ENCODE assay signal across 25 cellular contexts in genomic region chr2:234827096-234827860, GRCh38.
DNase-seq lines count a peak whose midpoint lies in the region; ATAC-seq, FAIRE-seq and TF ChIP-seq lines count a peak whose summit lies in the region.
"Had no signal": no experiment of that assay in that cellular context is flagged by ENCODE, and none has a peak within 500 bp of the region (broad histone marks: within the 10 kb centered on the region; RNA-seq: fewer than 3 reads in every experiment).

No MANE protein-coding gene starts in this region.

- H3K4ac ChIP-seq in H1 (replicated peaks; ENCODE audit: insufficient read length, low read depth, low read length) (no peak overlapping the region), mesenchymal stem cell (ENCODE audit: low read depth in 1 of 2, low read length in 2 of 2) (no peak overlapping the region)

- H4K91ac ChIP-seq in H1 (replicated peaks; ENCODE audit: insufficient read length, low read length), result no peak overlapping the region
- H4K91ac ChIP-seq in mesenchymal stem cell (ENCODE audit: low read length), result no peak overlapping the region

- no peaks in the 10 kb centered on the region for H3K79me2 ChIP-seq in H1 (ENCODE audit: control insufficient read depth in 1 of 2, insufficient read depth in 2 of 2, low read length in 2 of 2)

- no peak overlapping the region for H2AK5ac ChIP-seq in H1 (ENCODE audit: low read depth, low read length)
- peak overlapping the region; percentile 1 for H2AK5ac ChIP-seq in mesenchymal stem cell (ENCODE audit: low read length, severe bottlenecking)

- TF ChIP-seq POLR2A in H1 (IDR thresholded peaks at IDR 0.05; ENCODE audit: control extremely low read depth in 1 of 2, low read depth in 2 of 2, low read length in 2 of 2), result no peak

- H3K27ac ChIP-seq in H1 (ENCODE audit: low read depth, low read length), result no peak overlapping the region
- H3K27ac ChIP-seq in mesenchymal stem cell (ENCODE audit: low read length, poor library complexity, severe bottlenecking), result no peak overlapping the region
- H3K27ac ChIP-seq: esophagus squamous epithelium, ovary had no signal

- H3K23ac ChIP-seq in H1 (ENCODE audit: insufficient read length) (no peak overlapping the region), mesenchymal stem cell (ENCODE audit: low read length in 2 of 2) (no peak overlapping the region)

- POLR2A ChIA-PET in H1 (lab: Charles Lee; ENCODE audit: partially characterized antibody), result no interaction called here

- no peak overlapping the region for H4K5ac ChIP-seq in H1 (ENCODE audit: insufficient read length, low read depth, low read length)

- H2AFZ ChIP-seq in H1 (ENCODE audit: low read length), result no peak overlapping the region
- no peak overlapping the region for H2AFZ ChIP-seq in mesenchymal stem cell (ENCODE audit: low read depth, low read length)

- H3K79me1 ChIP-seq in H1 (ENCODE audit: low read depth, low read length), result no peaks in the 10 kb centered on the region
- peaks cover 3% of the 10 kb centered on the region for H3K79me1 ChIP-seq in mesenchymal stem cell (replicated peaks; ENCODE audit: low read length, poor library complexity, severe bottlenecking)

- H3K4me1 ChIP-seq in H1 (replicated peaks in 1 of 4; ENCODE audit: control insufficient read depth in 3 of 4, insufficient read depth in 4 of 4, low read length in 3 of 4) (no peaks in the 10 kb centered on the region; a peak in 1 of 7 replicates), mesenchymal stem cell (ENCODE audit: control insufficient read depth, insufficient read depth, low read depth, low read length) (peaks cover 14% of the 10 kb centered on the region)

- H3K4me3 ChIP-seq in H1 (ENCODE audit: extremely low read depth in 1 of 4, insufficient read depth in 2 of 4, low read depth in 3 of 4, low read length in 4 of 4), result no peak overlapping the region
- H3K4me3 ChIP-seq in mesenchymal stem cell (ENCODE audit: insufficient read depth in 1 of 2, low read depth in 1 of 2, low read length in 2 of 2), result no peak overlapping the region
- H3K4me3 ChIP-seq: esophagus squamous epithelium, ovary had no signal

- H3K9ac ChIP-seq in H1 (replicated peaks in 1 of 4; ENCODE audit: extremely low read depth in 1 of 4, low read depth in 3 of 4, low read length in 3 of 4), result no peak overlapping the region
- H3K9ac ChIP-seq in mesenchymal stem cell (ENCODE audit: low read length), result no peak overlapping the region

- no peak for TF ChIP-seq RAD21 in H1 (IDR thresholded peaks at IDR 0.05 in 1 of 2, conservative IDR thresholded peaks at IDR 0.05 in 1 of 2; ENCODE audit: low read depth in 2 of 2, low read length in 2 of 2)

- TF ChIP-seq CTCF in H1 (IDR thresholded peaks at IDR 0.05; ENCODE audit: control extremely low read depth in 1 of 3, insufficient read depth in 1 of 3, low read depth in 1 of 3, low read length in 3 of 3), result no peak

- peaks cover 0 to 3% of the 10 kb centered on the region in 2 experiments for H4K20me1 ChIP-seq in H1 (replicated peaks in 1 of 2; ENCODE audit: control insufficient read depth in 1 of 2, insufficient read depth in 2 of 2, low read length in 2 of 2)

- no peaks in the 10 kb centered on the region for H3K27me3 ChIP-seq in H1 (replicated peaks in 1 of 4; ENCODE audit: control insufficient read depth in 3 of 4, extremely low read depth in 1 of 4, insufficient read depth in 3 of 4, low read length in 3 of 4)
- no peaks in the 10 kb centered on the region for H3K27me3 ChIP-seq in mesenchymal stem cell (ENCODE audit: control insufficient read depth in 1 of 2, insufficient read depth in 1 of 2, low read length in 2 of 2)
- H3K27me3 ChIP-seq: ovary had no signal

- no peak overlapping the region for H3K56ac ChIP-seq in H1 (replicated peaks; ENCODE audit: insufficient read length, low read depth, low read length)

- CTCF ChIA-PET in H1 (lab: Charles Lee; ENCODE audit: partially characterized antibody), result no interaction called here

- no peak overlapping the region for H3K14ac ChIP-seq in H1 (ENCODE audit: insufficient read length)
- no peak overlapping the region for H3K14ac ChIP-seq in mesenchymal stem cell (ENCODE audit: low read length in 2 of 2)

- H3K4me2 ChIP-seq in H1 (ENCODE audit: insufficient read depth in 1 of 2, low read depth in 2 of 2, low read length in 2 of 2) (no peak overlapping the region), mesenchymal stem cell (ENCODE audit: low read length, poor library complexity, severe bottlenecking) (no peak overlapping the region)

- H3K18ac ChIP-seq in H1 (ENCODE audit: extremely low read depth, low read length) (no peak overlapping the region), mesenchymal stem cell (ENCODE audit: low read depth in 1 of 2, low read length in 2 of 2) (no peak overlapping the region)

- peak overlapping the region; percentile 27; the same call in 1 of the 2 replicates for H2BK20ac ChIP-seq in H1 (ENCODE audit: low read length)

- 85% methylated on average over 2 of the region's 2 CpGs; no CpG with 5 or more reads in 1 of the 2 experiments for WGBS in H1 (ENCODE audit: extremely low coverage in 1 of 2, insufficient coverage in 1 of 2, insufficient read length in 1 of 2, insufficient replicate concordance in 2 of 2, low coverage in 1 of 2, low lambda C conversion rate in 2 of 2, missing lambda C conversion rate in 1 of 2), 2 experiments
- WGBS in mesenchymal stem cell, result 92% methylated on average over 2 of the region's 2 CpGs

- TF ChIP-seq EP300 in H1 (IDR thresholded peaks at IDR 0.05; ENCODE audit: borderline replicate concordance in 1 of 2, low read depth in 2 of 2, low read length in 2 of 2), result no peak

- H3K36me3 ChIP-seq in H1 (ENCODE audit: control insufficient read depth in 2 of 4, insufficient read depth in 4 of 4, low read length in 3 of 4) (no peaks in the 10 kb centered on the region), mesenchymal stem cell (ENCODE audit: control insufficient read depth in 1 of 2, insufficient read depth in 2 of 2, low read depth in 1 of 2, low read length in 2 of 2) (no peaks in the 10 kb centered on the region)
- H3K36me3 ChIP-seq: esophagus squamous epithelium, ovary had no signal

- no peak overlapping the region for H2BK120ac ChIP-seq in H1 (replicated peaks; ENCODE audit: low read depth, low read length)
- H2BK120ac ChIP-seq in mesenchymal stem cell (ENCODE audit: low read depth, low read length), result no peak overlapping the region

- no peak overlapping the region for H2BK12ac ChIP-seq in H1 (ENCODE audit: low read depth, low read length)
- H2BK12ac ChIP-seq in mesenchymal stem cell (ENCODE audit: low read length in 2 of 2), result no peak overlapping the region

- DNase-seq in DMS79 treated with DMSO at 0.1 percent for 48 hours (lab: John Stamatoyannopoulos, UW) (peak; percentile 94), NCI-H187 (lab: John Stamatoyannopoulos, UW) (peak; percentile 16 to 26), H1 (ENCODE audit: low read depth in 1 of 2, low spot score in 2 of 2) (no peak), mesenchymal stem cell (no peak), NCI-H524 treated with DMSO at 0.1 percent for 48 hours (lab: John Stamatoyannopoulos, UW) (no peak)
- DNase-seq: activated CD4-positive, alpha-beta memory T cell treated with anti-CD3 and anti-CD28 coated beads for 36 hours; activated effector memory CD4-positive, alpha-beta T cell treated with Interleukin-2 at 50 U/mL for 16 hours; activated naive CD8-positive, alpha-beta T cell treated with anti-CD3 and anti-CD28 coated beads, Interleukin-2, amount 10 ng/mL, durations not matched to agents 7 days and 5 days; CD4-positive, CD25-positive, alpha-beta regulatory T cell; DMS153; effector memory CD4-positive, alpha-beta T cell; esophagus squamous epithelium; GF-D8; HFFc6; left cardiac atrium; NCI-H774; ovary; right cardiac atrium; stimulated activated CD4-positive, alpha-beta T cell treated with anti-CD3 and anti-CD28 coated beads, Interleukin-15, amount 100 ng/mL, for 24 hours; stimulated activated CD8-positive, alpha-beta memory T cell treated with anti-CD3 and anti-CD28 coated beads, Interleukin-4, amount 100 ng/mL, for 48 hours had no signal

- ATAC-seq in HG03095 (IDR thresholded peaks at IDR 0.05; ENCODE audit: unreplicated experiment) (no peak), GM19452 (IDR thresholded peaks at IDR 0.05; ENCODE audit: unreplicated experiment) (no peak)
- ATAC-seq: left cardiac atrium; natural killer cell treated with Interleukin-12 subunit alpha and Interleukin-12 subunit beta and Interleukin-15 and Interleukin-18, amount 100 ng/mL, for 72 hours; right cardiac atrium; Right ventricle myocardium inferior had no signal

- H2BK15ac ChIP-seq in H1 (ENCODE audit: low read length) (no peak overlapping the region), mesenchymal stem cell (ENCODE audit: low read depth, poor library complexity, severe bottlenecking) (no peak overlapping the region)

- H2BK5ac ChIP-seq in H1 (ENCODE audit: low read depth, low read length) (peak overlapping the region; percentile 4; the same call in 1 of the 2 replicates), mesenchymal stem cell (ENCODE audit: low read depth, low read length, poor library complexity, severe bottlenecking) (no peak overlapping the region)

- FAIRE-seq in H1 (lab: Jason Lieb, UNC), result no peak
- FAIRE-seq: colon had no signal

- peaks cover 9% of the 10 kb centered on the region; the same call in 1 of the 2 replicates for H3K23me2 ChIP-seq in H1 (ENCODE audit: low read depth, low read length)

- H3K9me3 ChIP-seq in H1 (ENCODE audit: insufficient read depth in 2 of 2, low read depth in 1 of 2, low read length in 1 of 2) (no peaks in the 10 kb centered on the region), mesenchymal stem cell (ENCODE audit: control insufficient read depth, low read length) (no peaks in the 10 kb centered on the region)
- H3K9me3 ChIP-seq: esophagus squamous epithelium, ovary had no signal

- H4K8ac ChIP-seq in H1 (ENCODE audit: extremely low read depth, insufficient read depth, low read length) (no peak overlapping the region), mesenchymal stem cell (ENCODE audit: low read length) (no peak overlapping the region)

TF ChIP-seq in H1, 55 proteins besides CTCF, POLR2A, EP300 and RAD21:
- TF ChIP-seq SP1 (IDR thresholded peaks at IDR 0.05; ENCODE audit: low read depth, low read length) (no peak), GABPA (IDR thresholded peaks at IDR 0.05; ENCODE audit: borderline replicate concordance, insufficient read depth, low read length) (no peak), JUND (IDR thresholded peaks at IDR 0.05; ENCODE audit: low read length) (no peak), CTBP2 (IDR thresholded peaks at IDR 0.05; ENCODE audit: borderline replicate concordance, insufficient read depth, insufficient read length, low read length) (no peak)

Comparison
In these comparisons a context has a peak if more than half of its experiments do, and no peak if none do; other contexts are left out.
1. DNase-seq: peak in DMS79 treated with DMSO at 0.1 percent for 48 hours (single experiment) and NCI-H187 (2 of 2); none in H1 (0 of 2), mesenchymal stem cell (single experiment) and NCI-H524 treated with DMSO at 0.1 percent for 48 hours (single experiment).